1 cellular context compared by ENCODE assay signal in the genomic region with DNA sequence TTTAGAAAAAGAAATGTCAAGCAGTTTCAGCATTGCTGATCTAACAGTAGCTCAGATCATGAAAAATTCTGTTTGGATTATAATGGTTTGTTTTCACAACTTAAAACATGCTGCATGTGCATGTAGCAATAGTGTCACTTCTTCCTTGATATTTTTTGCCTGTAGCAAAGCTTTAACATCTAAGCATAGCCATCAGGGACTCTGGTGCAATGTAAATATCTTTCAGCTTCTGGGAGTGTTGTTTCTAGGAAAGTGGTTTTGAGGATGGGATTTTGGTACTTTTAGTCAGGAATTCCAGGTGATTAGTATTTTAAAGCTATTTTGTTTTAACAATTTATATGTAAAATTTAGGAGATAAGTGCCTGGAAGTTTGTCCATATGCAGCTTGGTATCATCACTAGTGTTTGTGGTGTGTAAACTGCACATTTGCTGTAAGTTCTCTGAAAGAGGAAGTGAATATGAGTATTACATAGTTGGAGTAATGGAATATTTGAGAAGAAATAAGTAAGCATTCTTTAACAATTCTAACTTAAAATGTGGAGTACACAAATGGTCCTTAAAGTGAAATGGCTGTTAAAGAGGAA.
TF ChIP-seq lines count a peak whose summit lies in the region.

No MANE protein-coding gene starts in this region.

TF ChIP-seq in A549, 52 proteins besides CTCF, POLR2A, EP300 and RAD21 (continued from another document):
- TF ChIP-seq, protein P1, sequence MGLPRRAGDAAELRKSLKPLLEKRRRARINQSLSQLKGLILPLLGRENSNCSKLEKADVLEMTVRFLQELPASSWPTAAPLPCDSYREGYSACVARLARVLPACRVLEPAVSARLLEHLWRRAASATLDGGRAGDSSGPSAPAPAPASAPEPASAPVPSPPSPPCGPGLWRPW (IDR thresholded peaks at IDR 0.05) = no peak
